ENCODE assay signal across 10 cellular contexts in genomic region chr11:27717377-27717776, GRCh38. TPM values are rescaled to one million over a fixed set of nuclear protein-coding genes. Genes with fewer than 3 reads are reported as not detected.
DNase-seq lines count a peak whose midpoint lies in the region; ATAC-seq and TF ChIP-seq lines count a peak whose summit lies in the region.
"Had no signal": no experiment of that assay in that cellular context is flagged by ENCODE, and none has a peak within 500 bp of the region (broad histone marks: within the 10 kb centered on the region; RNA-seq: fewer than 3 reads in every experiment).

No MANE protein-coding gene starts in this region.

- peaks cover 42% of the 10 kb centered on the region for H3F3A ChIP-seq in neural progenitor cell (ENCODE audit: low read depth)

- H2AFZ ChIP-seq in IMR-90 (replicated peaks; ENCODE audit: low read length, poor library complexity) (no peak overlapping the region), mammary epithelial cell (ENCODE audit: low read depth, low read length) (no peak overlapping the region), neural progenitor cell (replicated peaks) (no peak overlapping the region)

- DNase-seq in DMS153 treated with DMSO at 0.1 percent for 48 hours (lab: John Stamatoyannopoulos, UW; ENCODE audit: unreplicated experiment), result peak; percentile 24
- no peak for DNase-seq in DMS153 (lab: John Stamatoyannopoulos, UW)
- no peak for DNase-seq in IMR-90
- DNase-seq in mammary epithelial cell, result no peak
- DNase-seq in neural progenitor cell (ENCODE audit: low spot score), result no peak
- no peak for DNase-seq in dorsolateral prefrontal cortex
- DNase-seq in stimulated activated CD8-positive, alpha-beta memory T cell treated with anti-CD3 and anti-CD28 coated beads, Interleukin-4, amount 100 ng/mL, for 48 hours, result no peak
- DNase-seq: activated T-cell treated with anti-CD3 and anti-CD28 coated beads, Interleukin-2, amount 50 U/mL, for 24 hours had no signal

- peak overlapping the region; percentile 82; the same call in 1 of the 2 replicates for H2AK5ac ChIP-seq in IMR-90 (ENCODE audit: low read depth, low read length)

- TF ChIP-seq CTCF in IMR-90 (conservative IDR thresholded peaks at IDR 0.05; ENCODE audit: low read depth, low read length) (peak; percentile 45), mammary epithelial cell (conservative IDR thresholded peaks at IDR 0.05 in 1 of 2, IDR thresholded peaks at IDR 0.05 in 1 of 2; ENCODE audit: extremely low read depth in 1 of 2, insufficient read depth in 1 of 2, low read depth in 1 of 2, low read length in 2 of 2) (peak; percentile 30 to 41), neural progenitor cell (IDR thresholded peaks at IDR 0.05) (peak; percentile 39), dorsolateral prefrontal cortex (IDR thresholded peaks at IDR 0.05 in 54 of 56, conservative IDR thresholded peaks at IDR 0.05 in 2 of 56; ENCODE audit: low read depth in 1 of 56, partially characterized antibody in 56 of 56) (peak in 8 of 56 donors; percentile 1 to 35 (median 14))

- peak overlapping the region; percentile 70; the same call in 1 of the 2 replicates for H3K4me3 ChIP-seq in IMR-90 (ENCODE audit: insufficient read depth, low read depth, low read length)
- no peak overlapping the region for H3K4me3 ChIP-seq in mammary epithelial cell (replicated peaks in 1 of 3; ENCODE audit: insufficient read depth in 1 of 3, low read depth in 2 of 3, low read length in 3 of 3)
- H3K4me3 ChIP-seq in neural progenitor cell, result peak overlapping the region; percentile 59
- H3K4me3 ChIP-seq in dorsolateral prefrontal cortex, result peak overlapping the region in 12 of 59 donors; percentile 51 to 73 (median 64)

- H2BK5ac ChIP-seq in IMR-90 (ENCODE audit: low read depth, low read length, poor library complexity, severe bottlenecking), result peak overlapping the region; percentile 81

- H3K9me3 ChIP-seq in IMR-90 (ENCODE audit: control insufficient read depth, insufficient read depth, low read length), result no peaks in the 10 kb centered on the region
- H3K9me3 ChIP-seq in mammary epithelial cell (replicated peaks; ENCODE audit: insufficient read depth, low read length), result no peaks in the 10 kb centered on the region
- no peaks in the 10 kb centered on the region for H3K9me3 ChIP-seq in neural progenitor cell (ENCODE audit: low read depth)

- peaks cover 27% of the 10 kb centered on the region for H3K27me3 Mint-ChIP-seq in neural progenitor cell (ENCODE audit: insufficient read depth, low read depth)

- peak overlapping the region; percentile 84 to 92 for H4K8ac ChIP-seq in IMR-90 (ENCODE audit: low read depth in 2 of 2, low read length in 2 of 2)

- dilution Hi-C loops in IMR-90 (cut with HindIII; ENCODE audit: low sequenced_read_pairs, unreplicated experiment), result no loop called here
- dilution Hi-C loops in mammary epithelial cell (cut with HindIII; ENCODE audit: low sequenced_read_pairs), result no loop called here

- peak overlapping the region; percentile 18 for H2BK20ac ChIP-seq in IMR-90 (ENCODE audit: low read depth, low read length)

- no peaks in the 10 kb centered on the region for H3K9me3 Mint-ChIP-seq in neural progenitor cell

- H2AK9ac ChIP-seq in IMR-90 (replicated peaks; ENCODE audit: low read depth, low read length, poor library complexity), result no peak overlapping the region

- in situ Hi-C loops in IMR-90 (cut with MboI; ENCODE audit: low sequenced_read_pairs) (loop anchor here (10.0 to 25.0 kb wide), 4 partner anchors 217 to 1445 kb away; no protein-coding TSS in a partner anchor), mammary epithelial cell (cut with MboI; ENCODE audit: low sequenced_read_pairs in 2 of 2) (loop anchor here in 1 of 2 donors (10.0 to 25.0 kb wide), 2 partner anchors 820 to 1617 kb away; no protein-coding TSS in a partner anchor)

- H3K23ac ChIP-seq in IMR-90 (ENCODE audit: low read depth, low read length), result peak overlapping the region; percentile 89

- peak overlapping the region; percentile 63; the same call in 1 of the 2 replicates for H3K4ac ChIP-seq in IMR-90 (ENCODE audit: low read depth, low read length)

- intact Hi-C loops in IMR-90 (cut with micrococcal nuclease) (loop anchor here (5.0 to 10.0 kb wide), 6 partner anchors 510 to 1615 kb away; no protein-coding TSS in a partner anchor), mammary epithelial cell (cut with micrococcal nuclease) (loop anchor here (5.0 kb wide), 1 partner anchor 810 kb away; no protein-coding TSS in a partner anchor), dorsolateral prefrontal cortex (cut with DNase I) (no loop called here)

- H3K56ac ChIP-seq in IMR-90 (ENCODE audit: extremely low read depth, insufficient read depth, low read length), result peak overlapping the region; percentile 92; the same call in 1 of the 2 replicates

- H2BK120ac ChIP-seq in IMR-90 (ENCODE audit: low read depth, low read length), result peak overlapping the region; percentile 58

- H4K91ac ChIP-seq in IMR-90 (ENCODE audit: insufficient read depth, low read depth, low read length), result peak overlapping the region; percentile 85; the same call in 1 of the 2 replicates

- H3K36me3 ChIP-seq in IMR-90 (ENCODE audit: control insufficient read depth, insufficient read depth, low read length) (no peaks in the 10 kb centered on the region), mammary epithelial cell (ENCODE audit: insufficient read depth, low read length) (no peaks in the 10 kb centered on the region), neural progenitor cell (no peaks in the 10 kb centered on the region)

- H3K79me2 ChIP-seq in mammary epithelial cell (ENCODE audit: insufficient read depth, low read length) (no peaks in the 10 kb centered on the region), neural progenitor cell (ENCODE audit: low read depth) (no peaks in the 10 kb centered on the region)

- H2BK15ac ChIP-seq in IMR-90 (ENCODE audit: low read depth, low read length), result peak overlapping the region; percentile 89; the same call in 1 of the 3 replicates

- H3K4me2 ChIP-seq in IMR-90 (ENCODE audit: low read depth, low read length), result peak overlapping the region; percentile 92
- no peak overlapping the region for H3K4me2 ChIP-seq in mammary epithelial cell (ENCODE audit: insufficient read depth, low read depth, low read length)
- H3K4me2 ChIP-seq in neural progenitor cell, result peak overlapping the region; percentile 96

- TF ChIP-seq RAD21 in IMR-90 (IDR thresholded peaks at IDR 0.05; ENCODE audit: low read length), result peak; percentile 29; the same call in 1 of the 2 replicates

- H4K5ac ChIP-seq in IMR-90 (ENCODE audit: low read depth, low read length), result peak overlapping the region; percentile 40

- ATAC-seq in IMR-90 (ENCODE audit: low read depth), result no peak
- ATAC-seq in GM18505 (IDR thresholded peaks at IDR 0.05; ENCODE audit: unreplicated experiment), result no peak

- peak overlapping the region; percentile 82; the same call in 1 of the 2 replicates for H3K27ac ChIP-seq in IMR-90 (ENCODE audit: insufficient read depth, low read length)
- H3K27ac ChIP-seq in mammary epithelial cell (ENCODE audit: insufficient read depth, low read depth, low read length), result no peak overlapping the region
- H3K27ac ChIP-seq in neural progenitor cell, result no peak overlapping the region
- H3K27ac ChIP-seq in dorsolateral prefrontal cortex, result peak overlapping the region in 7 of 59 donors; percentile 12 to 94 (median 57)

- H3K79me1 ChIP-seq in IMR-90 (ENCODE audit: low read depth in 1 of 2, low read length in 2 of 2), result peaks cover 12 to 16% of the 10 kb centered on the region in 2 experiments

- H3K14ac ChIP-seq in IMR-90 (replicated peaks; ENCODE audit: low read depth, low read length), result peak overlapping the region; percentile 35

- no peaks in the 10 kb centered on the region for H4K20me1 ChIP-seq in IMR-90 (ENCODE audit: insufficient read depth, low read length)
- no peaks in the 10 kb centered on the region for H4K20me1 ChIP-seq in mammary epithelial cell (ENCODE audit: insufficient read depth, low read length)
- H4K20me1 ChIP-seq in neural progenitor cell (ENCODE audit: low read depth), result peaks cover 20% of the 10 kb centered on the region

- peak overlapping the region; percentile 88; the same call in 1 of the 2 replicates for H3K18ac ChIP-seq in IMR-90 (ENCODE audit: low read depth, low read length)

- H3K27me3 ChIP-seq in IMR-90 (ENCODE audit: control insufficient read depth, insufficient read depth, low read length) (no peaks in the 10 kb centered on the region), mammary epithelial cell (ENCODE audit: insufficient read depth, low read length) (peaks cover 39% of the 10 kb centered on the region), neural progenitor cell (peaks cover 31% of the 10 kb centered on the region), dorsolateral prefrontal cortex (peaks cover 0 to 93% (median 43%) of the 10 kb centered on the region in 45 donors)

- CTCF ChIA-PET in IMR-90 (lab: Yijun Ruan, JAX) (interaction anchor here (0.6 to 1.9 kb wide), 12 partner anchors 13 to 1611 kb away, joined by 3 to 8 read pairs (median 3); no protein-coding TSS in a partner anchor), mammary epithelial cell (lab: Charles Lee; ENCODE audit: low non-redundant PET) (interaction anchor here (0.6 to 1.2 kb wide), 6 partner anchors 16 to 1245 kb away, joined by 3 to 5 read pairs (median 4); partner anchors contain the start of gene BDNF)

- H3K9ac ChIP-seq in IMR-90 (ENCODE audit: low read depth, low read length) (peak overlapping the region; percentile 90; the same call in 1 of the 2 replicates), mammary epithelial cell (ENCODE audit: insufficient read depth, low read length) (no peak overlapping the region), neural progenitor cell (no peak overlapping the region)

- H3K27ac Mint-ChIP-seq in neural progenitor cell, result no peak overlapping the region
- H3K27ac Mint-ChIP-seq: activated T-cell treated with anti-CD3 and anti-CD28 coated beads, Interleukin-2, amount 50 U/mL, for 24 hours; dendritic cell treated with granulocyte-macrophage colony-stimulating factor and Interleukin-4, amounts not matched to agents 40 ng/mL and 50 ng/mL, for 4 days had no signal

- peak overlapping the region; percentile 94 for H3K4me3 Mint-ChIP-seq in neural progenitor cell
- H3K4me3 Mint-ChIP-seq: activated T-cell treated with anti-CD3 and anti-CD28 coated beads, Interleukin-2, amount 50 U/mL, for 24 hours; dendritic cell treated with granulocyte-macrophage colony-stimulating factor and Interleukin-4, amounts not matched to agents 40 ng/mL and 50 ng/mL, for 4 days had no signal

- no peak for TF ChIP-seq POLR2A in IMR-90 (IDR thresholded peaks at IDR 0.05; ENCODE audit: low read depth, low read length)
- TF ChIP-seq POLR2A in GM18505 (IDR thresholded peaks at IDR 0.05; ENCODE audit: borderline replicate concordance, extremely low read depth, insufficient read depth, insufficient read length), result no peak

- H3K4me1 ChIP-seq in IMR-90 (ENCODE audit: control insufficient read depth, insufficient read depth, low read length) (peaks cover 3% of the 10 kb centered on the region), mammary epithelial cell (ENCODE audit: insufficient read depth, low read length) (peaks cover 12% of the 10 kb centered on the region), neural progenitor cell (peaks cover 15% of the 10 kb centered on the region)

- H3K36me3 Mint-ChIP-seq in neural progenitor cell, result no peaks in the 10 kb centered on the region

- POLR2A ChIA-PET in IMR-90 (lab: Charles Lee; ENCODE audit: unreplicated experiment), result no interaction called here

- BruUV-seq in IMR-90 (replicated peaks; lab: Mats Ljungman, UMichigan) (TSS peak; percentile 25), mammary epithelial cell (replicated peaks; lab: Mats Ljungman, UMichigan) (no TSS peak)

- peaks cover 30% of the 10 kb centered on the region for H3K4me1 Mint-ChIP-seq in neural progenitor cell

- peaks cover 2% of the 10 kb centered on the region for H3K9me1 ChIP-seq in IMR-90 (ENCODE audit: insufficient read depth, low read length)

RNA-seq across cellular contexts. Expression of gene BDNF, which starts 17.1 kb away (rescaled TPM):
- 152 and 174 TPM in 2 replicates for total RNA-seq in IMR-90 (2012; rRNA removed)
- 91.9 and 94.8 TPM in 2 replicates for polyA plus RNA-seq in IMR-90 (2012; rRNA removed)
- polyA plus RNA-seq in IMR-90 (2012; cell fraction: cytosol; rRNA removed), result 50.7 and 60.1 TPM in 2 replicates
- polyA plus RNA-seq in IMR-90 (2012; cell fraction: nucleus; rRNA removed; ENCODE audit: low replicate concordance), result 65.9 and 184 TPM in 2 replicates
- 1 to 10 TPM; 1.4 to 2.5 TPM for total RNA-seq in mammary epithelial cell
- polyA plus RNA-seq in mammary epithelial cell, result 0.74 TPM
- 1.3 TPM for polyA minus RNA-seq in mammary epithelial cell
- total RNA-seq in neural progenitor cell (ENCODE audit: low replicate concordance), result 1.6 and 2.1 TPM in 2 replicates
- total RNA-seq in dorsolateral prefrontal cortex, result 10 to 100 TPM in 1 of 120 experiments, 1 to 10 TPM in 112, under 1 TPM in 7; 0.43 to 15.2 (median 2.8) TPM

Comparison
In these comparisons a context has a peak if more than half of its experiments do, and no peak if none do; other contexts are left out.
1. H3K4me3 ChIP-seq: peak in IMR-90 (single experiment) and neural progenitor cell (single experiment); none in mammary epithelial cell (0 of 3).
2. intact Hi-C loops: an anchor here in IMR-90 (5.0 to 10.0 kb wide) and mammary epithelial cell (5.0 kb wide); none called in dorsolateral prefrontal cortex.